ENCODE assay signal across 20 cellular contexts in genomic region chr1:224631471-224632105, GRCh38. TPM values are rescaled to one million over a fixed set of nuclear protein-coding genes. Genes with fewer than 3 reads are reported as not detected.
DNase-seq lines count a peak whose midpoint lies in the region; ATAC-seq and TF ChIP-seq lines count a peak whose summit lies in the region.
"Had no signal": no experiment of that assay in that cellular context is flagged by ENCODE, and none has a peak within 500 bp of the region (broad histone marks: within the 10 kb centered on the region; RNA-seq: fewer than 3 reads in every experiment).

No MANE protein-coding gene starts in this region.

- peaks cover 88% of the 10 kb centered on the region for H3K4me1 Mint-ChIP-seq in HFFc6 (ENCODE audit: low read depth)
- H3K4me1 Mint-ChIP-seq in type B pancreatic cell (ENCODE audit: unreplicated experiment) = peaks cover 35% of the 10 kb centered on the region
- H3K4me1 Mint-ChIP-seq: activated CD4-positive, alpha-beta T cell treated with anti-CD3 and anti-CD28 coated beads for 36 hours; activated naive CD4-positive, alpha-beta T cell treated with anti-CD3 and anti-CD28 coated beads, Interleukin-2, amount 50 U/mL, for 24 hours; memory B cell had no signal

- in situ Hi-C loops in astrocyte of the spinal cord (cut with HindIII; ENCODE audit: low sequenced_read_pairs) = no loop called here

- DNase-seq in HFFc6 = no peak
- DNase-seq in astrocyte of the spinal cord (ENCODE audit: low read depth, low spot score) = peak; percentile 64
- peak; percentile 23 for DNase-seq in glomerular visceral epithelial cell (ENCODE audit: extremely low spot score)
- no peak for DNase-seq in type B pancreatic cell (ENCODE audit: extremely low spot score, unreplicated experiment)
- no peak for DNase-seq in NCI-H82 treated with DMSO at 0.1 percent for 48 hours (lab: John Stamatoyannopoulos, UW; ENCODE audit: unreplicated experiment)
- DNase-seq in NCI-H345 treated with DMSO at 0.1 percent for 48 hours (lab: John Stamatoyannopoulos, UW; ENCODE audit: unreplicated experiment) = no peak
- DNase-seq in sciatic nerve (ENCODE audit: low spot score) = no peak
- DNase-seq: activated CD4-positive, alpha-beta T cell treated with anti-CD3 and anti-CD28 coated beads for 36 hours; activated T-cell treated with anti-CD3 and anti-CD28 coated beads, Interleukin-2, amount 50 U/mL, for 72 hours; aorta; H9; KBM-7; MV-4-11; naive thymus-derived CD4-positive, alpha-beta T cell; NCI-H345; SHP77 treated with DMSO at 0.1 percent for 48 hours had no signal

- H3K27ac Mint-ChIP-seq in HFFc6 (peak overlapping the region; percentile 88), type B pancreatic cell (no peak overlapping the region)
- H3K27ac Mint-ChIP-seq: activated CD4-positive, alpha-beta T cell treated with anti-CD3 and anti-CD28 coated beads for 36 hours; activated naive CD4-positive, alpha-beta T cell treated with anti-CD3 and anti-CD28 coated beads, Interleukin-2, amount 50 U/mL, for 24 hours; activated T-cell treated with anti-CD3 and anti-CD28 coated beads, Interleukin-2, amount 50 U/mL, for 72 hours; H9; memory B cell had no signal

- intact Hi-C loops in sciatic nerve (cut with DNase I) = no loop called here

- H3K4me3 Mint-ChIP-seq in HFFc6 = peak overlapping the region; percentile 33
- H3K4me3 Mint-ChIP-seq in type B pancreatic cell = peak overlapping the region; percentile 31
- H3K4me3 Mint-ChIP-seq: activated CD4-positive, alpha-beta T cell treated with anti-CD3 and anti-CD28 coated beads for 36 hours; activated naive CD4-positive, alpha-beta T cell treated with anti-CD3 and anti-CD28 coated beads, Interleukin-2, amount 50 U/mL, for 24 hours; activated T-cell treated with anti-CD3 and anti-CD28 coated beads, Interleukin-2, amount 50 U/mL, for 72 hours; H9; memory B cell; naive thymus-derived CD4-positive, alpha-beta T cell had no signal

- no peak overlapping the region for H3K4me3 ChIP-seq in astrocyte of the spinal cord (ENCODE audit: low read depth, low read length)
- H3K4me3 ChIP-seq: coronary artery, esophagus muscularis mucosa had no signal

- H3K27me3 Mint-ChIP-seq in HFFc6 (ENCODE audit: insufficient read depth) = peaks cover 2% of the 10 kb centered on the region
- H3K27me3 Mint-ChIP-seq in type B pancreatic cell = peaks cover 11% of the 10 kb centered on the region

- H3K36me3 Mint-ChIP-seq in HFFc6 (ENCODE audit: low read depth) = peaks cover 55% of the 10 kb centered on the region
- H3K36me3 Mint-ChIP-seq in type B pancreatic cell = no peaks in the 10 kb centered on the region
- H3K36me3 Mint-ChIP-seq: activated naive CD4-positive, alpha-beta T cell treated with anti-CD3 and anti-CD28 coated beads, Interleukin-2, amount 50 U/mL, for 24 hours; memory B cell had no signal

- no peak for ATAC-seq in sciatic nerve
- ATAC-seq: activated CD4-positive, alpha-beta T cell treated with anti-CD3 and anti-CD28 coated beads for 36 hours; activated T-cell treated with anti-CD3 and anti-CD28 coated beads, Interleukin-2, amount 50 U/mL, for 72 hours; naive thymus-derived CD4-positive, alpha-beta T cell had no signal

- TF ChIP-seq CTCF in HFFc6 (IDR thresholded peaks at IDR 0.05) = no peak
- TF ChIP-seq CTCF in astrocyte of the spinal cord (IDR thresholded peaks at IDR 0.05; ENCODE audit: low read depth, low read length) = no peak
- no peak for TF ChIP-seq CTCF in type B pancreatic cell (conservative IDR thresholded peaks at IDR 0.05)

- H3K9me3 Mint-ChIP-seq in HFFc6 (no peaks in the 10 kb centered on the region), type B pancreatic cell (no peaks in the 10 kb centered on the region)
- H3K9me3 Mint-ChIP-seq: activated naive CD4-positive, alpha-beta T cell treated with anti-CD3 and anti-CD28 coated beads, Interleukin-2, amount 50 U/mL, for 24 hours; activated T-cell treated with anti-CD3 and anti-CD28 coated beads, Interleukin-2, amount 50 U/mL, for 72 hours; H9; memory B cell; naive thymus-derived CD4-positive, alpha-beta T cell had no signal

RNA-seq across cellular contexts. Expression of gene CNIH3, which starts 15.5 kb away (rescaled TPM):
- total RNA-seq in HFFc6 (2021; fragmentation: NEBNext Ultra II Directional; extraction: Animal tissue kit (Norgen Biotek cat#: 25700)) = 10 to 100 TPM; 18.6 to 32.3 (median 30.5) TPM
- 1.8 and 4.5 TPM in 2 replicates for total RNA-seq in type B pancreatic cell (ENCODE audit: low replicate concordance)
- total RNA-seq in sciatic nerve = 6.7 TPM

Comparison
In these comparisons a context has a peak if more than half of its experiments do, and no peak if none do; other contexts are left out.
1. DNase-seq: peak in astrocyte of the spinal cord (single experiment) and glomerular visceral epithelial cell (single experiment); none in HFFc6 (single experiment), type B pancreatic cell (single experiment), NCI-H82 treated with DMSO at 0.1 percent for 48 hours (single experiment), NCI-H345 treated with DMSO at 0.1 percent for 48 hours (single experiment) and sciatic nerve (single experiment).